In the genomic region with DNA sequence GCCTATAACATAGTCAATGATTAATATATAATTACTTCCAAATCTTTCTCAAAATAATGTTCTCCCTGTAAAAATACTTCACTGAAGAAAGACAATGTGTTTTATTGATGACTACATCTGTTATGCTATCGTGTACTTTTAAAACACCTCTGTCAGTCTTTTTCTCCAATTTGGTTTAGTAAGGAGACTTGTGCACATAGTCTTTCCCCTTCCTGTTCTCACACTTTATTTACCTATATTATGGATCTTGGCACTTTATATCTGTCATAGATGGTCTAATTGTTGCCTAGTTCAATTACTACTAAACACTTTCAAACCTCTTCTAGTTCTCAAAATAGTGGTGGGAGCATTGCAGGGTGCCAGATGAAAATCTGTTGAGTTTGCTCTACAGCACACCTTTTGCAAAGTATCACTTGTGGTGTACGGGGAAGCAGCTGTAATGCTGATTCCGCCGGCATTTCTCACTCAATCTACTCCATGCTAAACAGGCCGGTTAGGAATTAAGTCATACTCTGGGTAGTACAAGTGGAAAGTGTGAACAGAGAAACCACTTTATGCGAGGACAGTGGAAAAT, we compare ENCODE assay signal across 8 cellular contexts. TPM values are rescaled to one million over a fixed set of nuclear protein-coding genes. Genes with fewer than 3 reads are reported as not detected.
DNase-seq lines count a peak whose midpoint lies in the region; ATAC-seq and TF ChIP-seq lines count a peak whose summit lies in the region.

No MANE protein-coding gene starts in this region.

- peaks cover 0 to 3% of the 10 kb centered on the region in 2 donors for H3K9me3 ChIP-seq in neuronal stem cell (replicated peaks in 1 of 2; ENCODE audit: control insufficient read depth in 2 of 2, insufficient read depth in 1 of 2, low read depth in 1 of 2, low read length in 2 of 2)

- H3K4me2 ChIP-seq in neuronal stem cell (ENCODE audit: insufficient read depth, low read length, poor library complexity, severe bottlenecking), result peak overlapping the region; percentile 94

- TF ChIP-seq CTCF in choroid plexus epithelial cell (conservative IDR thresholded peaks at IDR 0.05; ENCODE audit: low read depth, low read length), result no peak

- no peak overlapping the region for H3K4ac ChIP-seq in neuronal stem cell (ENCODE audit: low read length)

- peak; percentile 10 for ATAC-seq in GM18498 (IDR thresholded peaks at IDR 0.05; ENCODE audit: unreplicated experiment)

- no peak overlapping the region for H4K8ac ChIP-seq in neuronal stem cell (ENCODE audit: low read depth, low read length)

- WGBS in neuronal stem cell (ENCODE audit: extremely low coverage in 2 of 2, insufficient read length in 2 of 2, insufficient replicate concordance in 1 of 2), 2 donors, result no CpG with 5 or more reads among the region's 6 CpGs

- H3K27ac ChIP-seq in neuronal stem cell (replicated peaks; ENCODE audit: low read length), result no peak overlapping the region

- no peak overlapping the region for H2BK12ac ChIP-seq in neuronal stem cell (ENCODE audit: low read length)

- H3K18ac ChIP-seq in neuronal stem cell (ENCODE audit: low read length), result no peak overlapping the region

- no peak overlapping the region for H2AK5ac ChIP-seq in neuronal stem cell (ENCODE audit: low read depth, low read length)

- peak overlapping the region; percentile 60 for H3K9ac ChIP-seq in neuronal stem cell (ENCODE audit: low read depth, low read length, poor library complexity)

- peaks cover 7 to 12% of the 10 kb centered on the region in 2 donors for H3K4me1 ChIP-seq in neuronal stem cell (ENCODE audit: control insufficient read depth in 2 of 2, insufficient read depth in 1 of 2, low read depth in 1 of 2, low read length in 2 of 2)

- H2BK5ac ChIP-seq in neuronal stem cell (ENCODE audit: low read length), result no peak overlapping the region

- no peak overlapping the region for H2BK15ac ChIP-seq in neuronal stem cell (ENCODE audit: low read length)

- DNase-seq in HT-29 (ENCODE audit: low spot score), result peak; percentile 9
- no peak for DNase-seq in choroid plexus epithelial cell (ENCODE audit: low read depth)
- no peak for DNase-seq in neuronal stem cell (ENCODE audit: low spot score)
- no peak for DNase-seq in 8988T
- no peak for DNase-seq in NCI-H2227 treated with DMSO at 0.1 percent for 48 hours (lab: John Stamatoyannopoulos, UW)
- DNase-seq in stimulated activated CD4-positive, alpha-beta T cell treated with anti-CD3 and anti-CD28 coated beads, Interleukin-4, amount 100 ng/mL, for 4 hours, result no peak
- no peak for DNase-seq in SW 1271 (lab: John Stamatoyannopoulos, UW)

- no peaks in the 10 kb centered on the region for H3K36me3 ChIP-seq in neuronal stem cell (replicated peaks in 1 of 2; ENCODE audit: control insufficient read depth in 2 of 2, insufficient read depth in 2 of 2, low read length in 2 of 2)

- no peak overlapping the region for H4K91ac ChIP-seq in neuronal stem cell (ENCODE audit: low read depth, low read length, poor library complexity)

- no peak overlapping the region for H3K14ac ChIP-seq in neuronal stem cell (ENCODE audit: low read length)

- peak overlapping the region; percentile 34 for H3K23ac ChIP-seq in neuronal stem cell (ENCODE audit: low read depth, low read length, poor library complexity)

- H3K4me3 ChIP-seq in choroid plexus epithelial cell (ENCODE audit: low read depth, low read length), result peak overlapping the region; percentile 51
- H3K4me3 ChIP-seq in neuronal stem cell (ENCODE audit: low read length in 2 of 2), result peak overlapping the region; percentile 56 to 88

- peaks cover 2% of the 10 kb centered on the region for H3K79me1 ChIP-seq in neuronal stem cell (ENCODE audit: low read depth, low read length)

- peaks cover 13 to 88% (median 44%) of the 10 kb centered on the region in 3 experiments for H3K27me3 ChIP-seq in neuronal stem cell (ENCODE audit: control insufficient read depth in 3 of 3, insufficient read depth in 3 of 3, low read depth in 1 of 3, low read length in 3 of 3)

- no peak overlapping the region for H2BK120ac ChIP-seq in neuronal stem cell (ENCODE audit: low read depth, low read length)

- H2AFZ ChIP-seq in neuronal stem cell (ENCODE audit: low read length), result peak overlapping the region; percentile 99

RNA-seq across cellular contexts. Expression of a gene that starts 1.1 kb away (rescaled TPM):
- 0.08 TPM in 1 of 2 replicates, not detected in the other for total RNA-seq in HT-29 (2014; rRNA removed; shearing (Covaris generic))
- 0.07 TPM for polyA plus RNA-seq in neuronal stem cell (2013, experiment 1 of 2)
- polyA plus RNA-seq in neuronal stem cell (2013, experiment 2 of 2), result 0.06 TPM
